ENCODE assay signal across 21 cellular contexts in the genomic region with DNA sequence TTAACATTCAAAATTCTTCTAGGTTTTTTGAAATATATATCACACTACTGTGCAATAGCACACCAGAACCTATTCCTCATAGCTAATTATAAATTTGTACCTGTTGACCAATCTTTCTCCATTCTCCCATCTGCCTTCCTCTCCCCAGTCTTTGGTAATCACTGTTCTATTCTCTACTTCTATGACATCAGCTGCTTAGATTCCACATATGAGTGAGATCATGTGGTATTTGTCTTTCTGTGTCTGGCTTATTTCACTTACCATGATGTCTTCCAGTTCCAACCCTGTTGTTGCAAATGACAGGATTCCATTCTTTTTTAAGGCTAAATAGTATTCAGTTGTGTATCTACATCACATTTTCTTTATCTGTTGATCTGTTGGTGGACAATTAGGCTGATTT. TPM values are rescaled to one million over a fixed set of nuclear protein-coding genes. Genes with fewer than 3 reads are reported as not detected.
DNase-seq lines count a peak whose midpoint lies in the region; ATAC-seq and TF ChIP-seq lines count a peak whose summit lies in the region.
"Had no signal": no experiment of that assay in that cellular context is flagged by ENCODE, and none has a peak within 500 bp of the region (broad histone marks: within the 10 kb centered on the region; RNA-seq: fewer than 3 reads in every experiment).

No MANE protein-coding gene starts in this region.

- peak; percentile 49 to 92 (median 82) for ATAC-seq in heart left ventricle
- ATAC-seq in right cardiac atrium = no peak
- peak in 3 of 4 donors; percentile 47 to 55 (median 49) for ATAC-seq in psoas muscle
- no peak for ATAC-seq in HG03439 (IDR thresholded peaks at IDR 0.05; ENCODE audit: unreplicated experiment)

- intact Hi-C loops in heart left ventricle (cut with DNase I) (loop anchor here in 1 of 10 donors (10.0 kb wide), 1 partner anchor 64 kb away; no protein-coding TSS in a partner anchor), right cardiac atrium (cut with DNase I) (no loop called here), psoas muscle (cut with DNase I) (no loop called here)

- no peak for TF ChIP-seq CTCF in heart left ventricle (IDR thresholded peaks at IDR 0.05)
- TF ChIP-seq CTCF in fibroblast of the aortic adventitia (IDR thresholded peaks at IDR 0.05; ENCODE audit: insufficient read depth, low read length) = no peak
- no peak for TF ChIP-seq CTCF in psoas muscle (IDR thresholded peaks at IDR 0.05)

- DNase-seq in heart left ventricle (no peak), right cardiac atrium (no peak), amniotic epithelial cell (ENCODE audit: low read depth) (peak; percentile 89), fibroblast of the aortic adventitia (ENCODE audit: low read depth) (peak; percentile 3), psoas muscle (no peak), dedifferentiated amniotic fluid mesenchymal stem cell (ENCODE audit: extremely low spot score) (no peak)
- DNase-seq in stimulated activated CD4-positive, alpha-beta T cell treated with anti-CD3 and anti-CD28 coated beads, Interleukin-4, amount 100 ng/mL, for 4 hours = no peak
- DNase-seq: CD4-positive, CD25-positive, alpha-beta regulatory T cell; DMS153; GM23248; H7; KBM-7; MM.1S; NCI-H1694; NCI-H2029 treated with DMSO at 0.1 percent for 48 hours; NCI-H446 treated with DMSO at 0.1 percent for 48 hours; NCI-H526 treated with DMSO at 0.1 percent for 48 hours; RPMI8226; SHP77 had no signal

- H3K27me3 ChIP-seq in heart left ventricle (no peaks in the 10 kb centered on the region), right cardiac atrium (ENCODE audit: control insufficient read depth, insufficient read depth) (no peaks in the 10 kb centered on the region), psoas muscle (ENCODE audit: insufficient read depth in 3 of 3, low read length in 2 of 3) (peaks cover 0 to 4% (median 0%) of the 10 kb centered on the region in 3 donors)
- H3K27me3 ChIP-seq: BLaER1 had no signal

- H3K27ac ChIP-seq in heart left ventricle (peak overlapping the region in 1 of 12 donors; percentile 26), right cardiac atrium (ENCODE audit: low read length) (no peak overlapping the region), psoas muscle (no peak overlapping the region)
- H3K27ac ChIP-seq: BLaER1, GM23248 had no signal

- H3K9me3 ChIP-seq in heart left ventricle (no peaks in the 10 kb centered on the region), right cardiac atrium (ENCODE audit: control insufficient read depth, low read length) (no peaks in the 10 kb centered on the region), psoas muscle (no peaks in the 10 kb centered on the region)
- H3K9me3 ChIP-seq: BLaER1 had no signal

- TF ChIP-seq POLR2A in heart left ventricle (IDR thresholded peaks at IDR 0.05) = no peak

- no peaks in the 10 kb centered on the region for H3K36me3 ChIP-seq in heart left ventricle
- H3K36me3 ChIP-seq in psoas muscle (ENCODE audit: insufficient read depth in 1 of 2, low read depth in 1 of 2) = no peaks in the 10 kb centered on the region
- H3K36me3 ChIP-seq: BLaER1 had no signal

- no peak overlapping the region for H3K4me3 ChIP-seq in heart left ventricle
- no peak overlapping the region for H3K4me3 ChIP-seq in right cardiac atrium (ENCODE audit: low read length)
- no peak overlapping the region for H3K4me3 ChIP-seq in fibroblast of the aortic adventitia (ENCODE audit: low read depth, low read length)
- no peak overlapping the region for H3K4me3 ChIP-seq in psoas muscle
- H3K4me3 ChIP-seq: BLaER1, GM23248 had no signal

- peaks cover 0 to 6% (median 0%) of the 10 kb centered on the region in 12 donors for H3K4me1 ChIP-seq in heart left ventricle
- no peaks in the 10 kb centered on the region for H3K4me1 ChIP-seq in right cardiac atrium (ENCODE audit: control insufficient read depth, insufficient read depth, low read length)
- H3K4me1 ChIP-seq in psoas muscle = no peaks in the 10 kb centered on the region
- H3K4me1 ChIP-seq: BLaER1 had no signal

RNA-seq across cellular contexts. Expression of a gene that starts 54.4 kb away (rescaled TPM):
- total RNA-seq in heart left ventricle (10 to 100 TPM; 13.8 to 47.1 (median 20.2) TPM), right cardiac atrium (10 to 100 TPM; 21.3 to 28.1 (median 23.8) TPM), fibroblast of the aortic adventitia (ENCODE audit: low replicate concordance) (27.3 and 44.1 TPM in 2 replicates), psoas muscle (10 to 100 TPM; 14.5 to 40.1 (median 23.0) TPM)
- polyA plus RNA-seq in heart left ventricle (10 to 100 TPM in 1 of 2 donors, 1 to 10 TPM in 1; 3.7 to 17.3 TPM), right cardiac atrium (8.3 TPM), psoas muscle (10 to 100 TPM in 2 of 3 donors, 1 to 10 TPM in 1; 9.2 to 31.6 (median 11.3) TPM)

Comparison
In these comparisons a context has a peak if more than half of its experiments do, and no peak if none do; other contexts are left out.
1. ATAC-seq: peak in heart left ventricle (4 of 4) and psoas muscle (3 of 4); none in right cardiac atrium (0 of 2) and HG03439 (single experiment).
2. DNase-seq: peak in amniotic epithelial cell (single experiment) and fibroblast of the aortic adventitia (single experiment); none in heart left ventricle (0 of 5), right cardiac atrium (0 of 3), psoas muscle (0 of 2), stimulated activated CD4-positive, alpha-beta T cell treated with anti-CD3 and anti-CD28 coated beads, Interleukin-4, amount 100 ng/mL, for 4 hours (0 of 2) and dedifferentiated amniotic fluid mesenchymal stem cell (single experiment).